ENCODE assay signal across 9 cellular contexts in the genomic region with DNA sequence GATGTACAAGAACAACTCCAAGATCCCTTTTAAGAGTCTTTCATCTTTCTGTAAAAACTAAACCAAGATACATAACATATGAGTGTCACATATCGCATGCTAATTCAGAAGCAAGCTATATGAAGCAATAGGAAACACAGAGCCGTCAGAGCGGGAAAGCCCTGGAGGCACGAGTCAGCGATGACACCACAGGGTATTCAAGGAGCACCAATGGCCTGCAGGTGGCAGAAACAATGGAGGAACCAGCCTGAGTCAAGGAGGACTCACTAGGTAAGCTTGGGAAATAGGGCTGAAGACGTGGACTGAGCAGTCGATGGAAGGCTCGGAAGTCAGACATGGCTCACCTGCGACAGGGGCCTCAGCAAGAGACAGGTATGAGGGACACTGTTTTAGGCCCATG.
DNase-seq lines count a peak whose midpoint lies in the region; ATAC-seq, FAIRE-seq and TF ChIP-seq lines count a peak whose summit lies in the region.
"Had no signal": no experiment of that assay in that cellular context is flagged by ENCODE, and none has a peak within 500 bp of the region (broad histone marks: within the 10 kb centered on the region; RNA-seq: fewer than 3 reads in every experiment).

No MANE protein-coding gene starts in this region.

- DNase-seq in GM12892 (ENCODE audit: insufficient read length): no peak
- peak; percentile 80 for DNase-seq in RCC 7860 (ENCODE audit: low spot score)
- DNase-seq in activated naive CD4-positive, alpha-beta T cell treated with anti-CD3 and anti-CD28 coated beads, Interleukin-2, amount 50 U/mL, for 72 hours (ENCODE audit: low spot score in 2 of 2): no peak
- peak; percentile 72 for DNase-seq in lower lobe of right lung
- no peak for DNase-seq in DMS114 treated with DMSO at 0.1 percent for 48 hours (lab: John Stamatoyannopoulos, UW; ENCODE audit: unreplicated experiment)
- no peak for DNase-seq in foreskin melanocyte

- ATAC-seq in activated naive CD4-positive, alpha-beta T cell treated with anti-CD3 and anti-CD28 coated beads, Interleukin-2, amount 50 U/mL, for 72 hours: peak; percentile 29 to 68
- peak; percentile 57 to 68 for ATAC-seq in lower lobe of right lung
- ATAC-seq in GM19023 (IDR thresholded peaks at IDR 0.05; ENCODE audit: unreplicated experiment): no peak
- no peak for ATAC-seq in HG03469 (IDR thresholded peaks at IDR 0.05; ENCODE audit: unreplicated experiment)

- peak; percentile 17 for TF ChIP-seq CTCF in lower lobe of right lung (IDR thresholded peaks at IDR 0.05)

- no peaks in the 10 kb centered on the region for H3K36me3 ChIP-seq in lower lobe of right lung

- H3K27me3 ChIP-seq in lower lobe of right lung (ENCODE audit: low read depth): no peaks in the 10 kb centered on the region

- intact Hi-C loops in lower lobe of right lung (cut with DNase I): no loop called here

- H3K4me1 ChIP-seq in lower lobe of right lung: peaks cover 73% of the 10 kb centered on the region

- FAIRE-seq in GM12892 (lab: Jason Lieb, UNC): peak; percentile 78
- FAIRE-seq in RCC 7860 (lab: Jason Lieb, UNC): peak; percentile 49

- no peak overlapping the region for H3K4me3 ChIP-seq in lower lobe of right lung

- H3K9me3 Mint-ChIP-seq in activated naive CD4-positive, alpha-beta T cell treated with anti-CD3 and anti-CD28 coated beads, Interleukin-2, amount 50 U/mL, for 72 hours: peaks cover 0 to 5% of the 10 kb centered on the region in 2 donors

- peak overlapping the region; percentile 92 to 95 for H3K27ac Mint-ChIP-seq in activated naive CD4-positive, alpha-beta T cell treated with anti-CD3 and anti-CD28 coated beads, Interleukin-2, amount 50 U/mL, for 72 hours

- TF ChIP-seq POLR2A in GM12892 (IDR thresholded peaks at IDR 0.05; ENCODE audit: low read depth, low read length): no peak

- H3K9me3 ChIP-seq in lower lobe of right lung: no peaks in the 10 kb centered on the region

- peaks cover 8 to 48% of the 10 kb centered on the region in 2 donors for H3K36me3 Mint-ChIP-seq in activated naive CD4-positive, alpha-beta T cell treated with anti-CD3 and anti-CD28 coated beads, Interleukin-2, amount 50 U/mL, for 72 hours

- H3K27ac ChIP-seq in lower lobe of right lung: peak overlapping the region; percentile 51
- H3K27ac ChIP-seq: KMS-11 had no signal

Comparison
In these comparisons a context has a peak if more than half of its experiments do, and no peak if none do; other contexts are left out.
1. DNase-seq: peak in RCC 7860 (single experiment) and lower lobe of right lung (single experiment); none in GM12892 (single experiment), activated naive CD4-positive, alpha-beta T cell treated with anti-CD3 and anti-CD28 coated beads, Interleukin-2, amount 50 U/mL, for 72 hours (0 of 2), DMS114 treated with DMSO at 0.1 percent for 48 hours (single experiment) and foreskin melanocyte (single experiment).
2. ATAC-seq: peak in activated naive CD4-positive, alpha-beta T cell treated with anti-CD3 and anti-CD28 coated beads, Interleukin-2, amount 50 U/mL, for 72 hours (2 of 2) and lower lobe of right lung (2 of 2); none in GM19023 (single experiment) and HG03469 (single experiment).